Comparison of ENCODE assay signal across 8 cellular contexts in genomic region chr11:83194284-83195175, GRCh38. TPM values are rescaled to one million over a fixed set of nuclear protein-coding genes. Genes with fewer than 3 reads are reported as not detected.
DNase-seq lines count a peak whose midpoint lies in the region; ATAC-seq and TF ChIP-seq lines count a peak whose summit lies in the region.

No MANE protein-coding gene starts in this region.

- H3K4me2 ChIP-seq in osteoblast (ENCODE audit: insufficient read depth, low read length): peak overlapping the region; percentile 98

- no peaks in the 10 kb centered on the region for H4K20me1 ChIP-seq in osteoblast (ENCODE audit: insufficient read depth, low read length)

- H3K4me3 ChIP-seq in BJ (ENCODE audit: low read depth, low read length): peak overlapping the region; percentile 77
- peak overlapping the region; percentile 84 for H3K4me3 ChIP-seq in osteoblast (ENCODE audit: insufficient read depth, low read length)
- H3K4me3 ChIP-seq in tibial artery: peak overlapping the region; percentile 75 to 81

- CTCF ChIA-PET in BJ (lab: Yijun Ruan, JAX): interaction anchor here (0.8 to 2.4 kb wide), 4 partner anchors 12 to 357 kb away, joined by 3 to 11 read pairs (median 4); partner anchors contain the start of gene CCDC90B
- CTCF ChIA-PET in activated naive CD4-positive, alpha-beta T cell treated with anti-CD3 and anti-CD28 coated beads for 36 hours (lab: Charles Lee): interaction anchor here (0.7 to 1.0 kb wide), 2 partner anchors 25 to 36 kb away, joined by 3 read pairs; no protein-coding TSS in a partner anchor

- peaks cover 54% of the 10 kb centered on the region for H3K79me2 ChIP-seq in osteoblast (ENCODE audit: insufficient read depth, low read length)

- H3K36me3 ChIP-seq in BJ (ENCODE audit: control insufficient read depth, insufficient read depth, low read length) (no peaks in the 10 kb centered on the region; the same call in 1 of the 2 replicates), osteoblast (ENCODE audit: insufficient read depth, low read length) (peaks cover 31% of the 10 kb centered on the region), tibial artery (peaks cover 18 to 35% (median 22%) of the 10 kb centered on the region in 3 donors)

- H3K27ac Mint-ChIP-seq in activated naive CD4-positive, alpha-beta T cell treated with anti-CD3 and anti-CD28 coated beads for 36 hours: peak overlapping the region; percentile 95

- peaks cover 15% of the 10 kb centered on the region for H3K36me3 Mint-ChIP-seq in activated naive CD4-positive, alpha-beta T cell treated with anti-CD3 and anti-CD28 coated beads for 36 hours (ENCODE audit: low read depth)

- peaks cover 41% of the 10 kb centered on the region for H3K4me1 Mint-ChIP-seq in activated naive CD4-positive, alpha-beta T cell treated with anti-CD3 and anti-CD28 coated beads for 36 hours (ENCODE audit: low read depth)

- peak overlapping the region; percentile 92 for H2AFZ ChIP-seq in osteoblast (ENCODE audit: low read length)

- H3K27ac ChIP-seq in osteoblast (ENCODE audit: low read depth, low read length) (peak overlapping the region; percentile 96), tibial artery (peak overlapping the region; percentile 83 to 89)

- H3K27me3 ChIP-seq in BJ (ENCODE audit: control insufficient read depth, insufficient read depth, low read length) (no peaks in the 10 kb centered on the region), osteoblast (ENCODE audit: insufficient read depth, low read length) (no peaks in the 10 kb centered on the region), tibial artery (no peaks in the 10 kb centered on the region)

- ATAC-seq in GM19043 (IDR thresholded peaks at IDR 0.05; ENCODE audit: low read depth, unreplicated experiment) (peak; percentile 47), HG03196 (IDR thresholded peaks at IDR 0.05; ENCODE audit: unreplicated experiment) (peak; percentile 39)

- in situ Hi-C loops in SK-MEL-5 (cut with HindIII; ENCODE audit: low pct_unique_long_range_greater_than_20kb, low sequenced_read_pairs): no loop called here

- no peak for TF ChIP-seq CTCF in BJ (IDR thresholded peaks at IDR 0.05; ENCODE audit: insufficient read depth, low read depth, low read length)
- no peak for TF ChIP-seq CTCF in osteoblast (IDR thresholded peaks at IDR 0.05; ENCODE audit: extremely low read depth, low read depth, low read length)
- TF ChIP-seq CTCF in tibial artery (IDR thresholded peaks at IDR 0.05): no peak

- intact Hi-C loops in activated naive CD4-positive, alpha-beta T cell treated with anti-CD3 and anti-CD28 coated beads for 36 hours (cut with micrococcal nuclease): loop anchor here (1.0 to 5.0 kb wide), 3 partner anchors 56 to 462 kb away; partner anchors contain the start of gene FAM181B
- intact Hi-C loops in tibial artery (cut with DNase I; ENCODE audit: low total_unique reads): loop anchor here (10.0 kb wide), 2 partner anchors 90 to 290 kb away; partner anchors contain the start of genes CCDC90B, DDIAS and PRCP

- H3K27me3 Mint-ChIP-seq in activated naive CD4-positive, alpha-beta T cell treated with anti-CD3 and anti-CD28 coated beads for 36 hours (ENCODE audit: low read depth): no peaks in the 10 kb centered on the region

- H3K4me1 ChIP-seq in osteoblast (ENCODE audit: insufficient read depth, low read length) (peaks cover 33% of the 10 kb centered on the region), tibial artery (peaks cover 0 to 46% (median 34%) of the 10 kb centered on the region in 4 donors)

- peak; percentile 17 for DNase-seq in BJ (ENCODE audit: low read depth)
- DNase-seq in SK-MEL-5 (ENCODE audit: low read depth, low spot score): peak; percentile 17
- peak; percentile 64 for DNase-seq in activated naive CD4-positive, alpha-beta T cell treated with anti-CD3 and anti-CD28 coated beads for 36 hours
- DNase-seq in glomerular visceral epithelial cell (ENCODE audit: extremely low spot score): peak; percentile 64
- DNase-seq in osteoblast (ENCODE audit: insufficient read length, low spot score, missing footprints): peak; percentile 71
- peak; percentile 79 to 91 for DNase-seq in tibial artery

- H3K4me3 Mint-ChIP-seq in activated naive CD4-positive, alpha-beta T cell treated with anti-CD3 and anti-CD28 coated beads for 36 hours: peak overlapping the region; percentile 95

- H3K9me3 ChIP-seq in osteoblast (ENCODE audit: low read depth, low read length): no peaks in the 10 kb centered on the region
- H3K9me3 ChIP-seq in tibial artery: no peaks in the 10 kb centered on the region

- POLR2A ChIA-PET in BJ (lab: Charles Lee): no interaction called here

- H3K9me3 Mint-ChIP-seq in activated naive CD4-positive, alpha-beta T cell treated with anti-CD3 and anti-CD28 coated beads for 36 hours: no peaks in the 10 kb centered on the region

RNA-seq across cellular contexts. Expression of gene ANKRD42, which starts 1.0 kb away (rescaled TPM):
- 5.1 and 9.1 TPM in 2 replicates for polyA plus RNA-seq in BJ (2011; rRNA removed)
- polyA minus RNA-seq in BJ (2011; rRNA and poly(A)+ RNA removed): 4.3 and 4.4 TPM in 2 replicates
- total RNA-seq in SK-MEL-5 (2014; rRNA removed; shearing (Covaris generic)): 2.6 and 2.8 TPM in 2 replicates
- 5.8 and 6.0 TPM in 2 replicates for polyA plus RNA-seq in SK-MEL-5 (2015; cell fraction: cytosol; rRNA removed)
- polyA plus RNA-seq in SK-MEL-5 (2015; cell fraction: nucleus; rRNA removed): 5.6 and 8.5 TPM in 2 replicates
- 1 to 10 TPM; 2.3 to 2.7 TPM for total RNA-seq in activated naive CD4-positive, alpha-beta T cell treated with anti-CD3 and anti-CD28 coated beads for 36 hours
- total RNA-seq in osteoblast: 10.3 and 10.5 TPM in 2 replicates

RNA-seq across cellular contexts. Expression of gene PCF11, which starts 37.6 kb away (rescaled TPM):
- polyA plus RNA-seq in BJ (2011; rRNA removed): 14.6 and 23.1 TPM in 2 replicates
- 21.1 and 23.4 TPM in 2 replicates for polyA minus RNA-seq in BJ (2011; rRNA and poly(A)+ RNA removed)
- 20.1 and 24.6 TPM in 2 replicates for total RNA-seq in SK-MEL-5 (2014; rRNA removed; shearing (Covaris generic))
- 16.1 and 17.6 TPM in 2 replicates for polyA plus RNA-seq in SK-MEL-5 (2015; cell fraction: cytosol; rRNA removed)
- polyA plus RNA-seq in SK-MEL-5 (2015; cell fraction: nucleus; rRNA removed): 162 and 170 TPM in 2 replicates
- 10 to 100 TPM; 50.3 to 54.1 TPM for total RNA-seq in activated naive CD4-positive, alpha-beta T cell treated with anti-CD3 and anti-CD28 coated beads for 36 hours
- total RNA-seq in osteoblast: 38.4 and 43.0 TPM in 2 replicates

Comparison
In these comparisons a context has a peak if more than half of its experiments do, and no peak if none do; other contexts are left out.
1. Peak in every context shown above with its lines: DNase-seq, ATAC-seq, H3K4me3 ChIP-seq and H3K27ac ChIP-seq.
2. DNase-seq: peak in every context shown above with its lines; median percentile 85 in tibial artery; 71 in osteoblast; 64 in activated naive CD4-positive, alpha-beta T cell treated with anti-CD3 and anti-CD28 coated beads for 36 hours; 64 in glomerular visceral epithelial cell; 17 in BJ; 17 in SK-MEL-5.